Comparison of ENCODE assay signal across 14 cellular contexts in genomic region chr4:139609647-139610046, GRCh38. TPM values are rescaled to one million over a fixed set of nuclear protein-coding genes. Genes with fewer than 3 reads are reported as not detected.
DNase-seq lines count a peak whose midpoint lies in the region; ATAC-seq and TF ChIP-seq lines count a peak whose summit lies in the region.
"Had no signal": no experiment of that assay in that cellular context is flagged by ENCODE, and none has a peak within 500 bp of the region (broad histone marks: within the 10 kb centered on the region; RNA-seq: fewer than 3 reads in every experiment).

No MANE protein-coding gene starts in this region.

- peak; percentile 89 for ATAC-seq in RWPE2 (ENCODE audit: low read depth)
- ATAC-seq in esophagus mucosa = peak; percentile 65
- ATAC-seq in HG03354 (IDR thresholded peaks at IDR 0.05; ENCODE audit: poor library complexity, severe bottlenecking, unreplicated experiment) = no peak
- no peak for ATAC-seq in GM21447 (IDR thresholded peaks at IDR 0.05; ENCODE audit: unreplicated experiment)
- ATAC-seq in HG02642 (IDR thresholded peaks at IDR 0.05; ENCODE audit: poor library complexity, unreplicated experiment) = no peak

- H3K4me3 Mint-ChIP-seq in activated naive CD4-positive, alpha-beta T cell treated with anti-CD3 and anti-CD28 coated beads, Interleukin-2, amount 50 U/mL, for 24 hours = no peak overlapping the region

- peaks cover 2% of the 10 kb centered on the region for H3K27me3 Mint-ChIP-seq in activated naive CD4-positive, alpha-beta T cell treated with anti-CD3 and anti-CD28 coated beads, Interleukin-2, amount 50 U/mL, for 24 hours

- no peak for TF ChIP-seq CTCF in RWPE2 (IDR thresholded peaks at IDR 0.05; ENCODE audit: poor library complexity, severe bottlenecking)

- H3K36me3 ChIP-seq in RWPE2 (ENCODE audit: low read depth) = no peaks in the 10 kb centered on the region
- H3K36me3 ChIP-seq: esophagus muscularis mucosa had no signal

- H3K27ac Mint-ChIP-seq in activated naive CD4-positive, alpha-beta T cell treated with anti-CD3 and anti-CD28 coated beads, Interleukin-2, amount 50 U/mL, for 24 hours = peak overlapping the region; percentile 24

- no peaks in the 10 kb centered on the region for H3K36me3 Mint-ChIP-seq in activated naive CD4-positive, alpha-beta T cell treated with anti-CD3 and anti-CD28 coated beads, Interleukin-2, amount 50 U/mL, for 24 hours

- H3K27me3 ChIP-seq in RWPE2 (ENCODE audit: insufficient read depth, poor library complexity, severe bottlenecking) = no peaks in the 10 kb centered on the region
- H3K27me3 ChIP-seq: esophagus muscularis mucosa, testis had no signal

- no peaks in the 10 kb centered on the region for H3K9me3 Mint-ChIP-seq in activated naive CD4-positive, alpha-beta T cell treated with anti-CD3 and anti-CD28 coated beads, Interleukin-2, amount 50 U/mL, for 24 hours

- H3K4me3 ChIP-seq in RWPE2 (ENCODE audit: severe bottlenecking) = no peak overlapping the region
- H3K4me3 ChIP-seq: esophagus muscularis mucosa, testis had no signal

- H3K27ac ChIP-seq in RWPE2 (ENCODE audit: poor library complexity, severe bottlenecking) = no peak overlapping the region
- H3K27ac ChIP-seq: esophagus muscularis mucosa, testis had no signal

- no peak for DNase-seq in activated naive CD4-positive, alpha-beta T cell treated with anti-CD3 and anti-CD28 coated beads, Interleukin-2, amount 50 U/mL, for 16 hours
- DNase-seq in RWPE2 (ENCODE audit: low spot score) (no peak), 8988T (no peak)
- DNase-seq: ACHN; activated naive CD4-positive, alpha-beta T cell treated with Interleukin-2 at 50 U/mL for 16 hours; NCI-H1694; SHP77 treated with DMSO at 0.1 percent for 48 hours; testis had no signal

- peaks cover 17% of the 10 kb centered on the region for H3K4me1 Mint-ChIP-seq in activated naive CD4-positive, alpha-beta T cell treated with anti-CD3 and anti-CD28 coated beads, Interleukin-2, amount 50 U/mL, for 24 hours

- no peaks in the 10 kb centered on the region for H3K9me3 ChIP-seq in RWPE2 (ENCODE audit: severe bottlenecking)
- H3K9me3 ChIP-seq: esophagus muscularis mucosa, testis had no signal

- H3K4me1 ChIP-seq in RWPE2 (ENCODE audit: insufficient read depth, poor library complexity, severe bottlenecking) = peaks cover 12% of the 10 kb centered on the region

RNA-seq across cellular contexts. Expression of gene SETD7, which starts 53.6 kb away (rescaled TPM):
- total RNA-seq in esophagus mucosa = 19.9 TPM

RNA-seq across cellular contexts. Expression of gene MGST2, which starts 56.0 kb away (rescaled TPM):
- 128 TPM for total RNA-seq in esophagus mucosa

Comparison
In these comparisons a context has a peak if more than half of its experiments do, and no peak if none do; other contexts are left out.
1. ATAC-seq: peak in RWPE2 (single experiment) and esophagus mucosa (single experiment); none in HG03354 (single experiment), GM21447 (single experiment) and HG02642 (single experiment).